In genomic region chr12:127125607-127126259, GRCh38 we compare ENCODE assay signal across 1 cellular context.
TF ChIP-seq lines count a peak whose summit lies in the region.

No MANE protein-coding gene starts in this region.

TF ChIP-seq in K562, 482 proteins besides CTCF, POLR2A, EP300 and RAD21 (continued from another document and continues in another):
- TF ChIP-seq, protein P1, sequence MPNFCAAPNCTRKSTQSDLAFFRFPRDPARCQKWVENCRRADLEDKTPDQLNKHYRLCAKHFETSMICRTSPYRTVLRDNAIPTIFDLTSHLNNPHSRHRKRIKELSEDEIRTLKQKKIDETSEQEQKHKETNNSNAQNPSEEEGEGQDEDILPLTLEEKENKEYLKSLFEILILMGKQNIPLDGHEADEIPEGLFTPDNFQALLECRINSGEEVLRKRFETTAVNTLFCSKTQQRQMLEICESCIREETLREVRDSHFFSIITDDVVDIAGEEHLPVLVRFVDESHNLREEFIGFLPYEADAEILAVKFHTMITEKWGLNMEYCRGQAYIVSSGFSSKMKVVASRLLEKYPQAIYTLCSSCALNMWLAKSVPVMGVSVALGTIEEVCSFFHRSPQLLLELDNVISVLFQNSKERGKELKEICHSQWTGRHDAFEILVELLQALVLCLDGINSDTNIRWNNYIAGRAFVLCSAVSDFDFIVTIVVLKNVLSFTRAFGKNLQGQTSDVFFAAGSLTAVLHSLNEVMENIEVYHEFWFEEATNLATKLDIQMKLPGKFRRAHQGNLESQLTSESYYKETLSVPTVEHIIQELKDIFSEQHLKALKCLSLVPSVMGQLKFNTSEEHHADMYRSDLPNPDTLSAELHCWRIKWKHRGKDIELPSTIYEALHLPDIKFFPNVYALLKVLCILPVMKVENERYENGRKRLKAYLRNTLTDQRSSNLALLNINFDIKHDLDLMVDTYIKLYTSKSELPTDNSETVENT (CRISPR knock-in tag; IDR thresholded peaks at IDR 0.05): no peak
- TF ChIP-seq, protein P2, sequence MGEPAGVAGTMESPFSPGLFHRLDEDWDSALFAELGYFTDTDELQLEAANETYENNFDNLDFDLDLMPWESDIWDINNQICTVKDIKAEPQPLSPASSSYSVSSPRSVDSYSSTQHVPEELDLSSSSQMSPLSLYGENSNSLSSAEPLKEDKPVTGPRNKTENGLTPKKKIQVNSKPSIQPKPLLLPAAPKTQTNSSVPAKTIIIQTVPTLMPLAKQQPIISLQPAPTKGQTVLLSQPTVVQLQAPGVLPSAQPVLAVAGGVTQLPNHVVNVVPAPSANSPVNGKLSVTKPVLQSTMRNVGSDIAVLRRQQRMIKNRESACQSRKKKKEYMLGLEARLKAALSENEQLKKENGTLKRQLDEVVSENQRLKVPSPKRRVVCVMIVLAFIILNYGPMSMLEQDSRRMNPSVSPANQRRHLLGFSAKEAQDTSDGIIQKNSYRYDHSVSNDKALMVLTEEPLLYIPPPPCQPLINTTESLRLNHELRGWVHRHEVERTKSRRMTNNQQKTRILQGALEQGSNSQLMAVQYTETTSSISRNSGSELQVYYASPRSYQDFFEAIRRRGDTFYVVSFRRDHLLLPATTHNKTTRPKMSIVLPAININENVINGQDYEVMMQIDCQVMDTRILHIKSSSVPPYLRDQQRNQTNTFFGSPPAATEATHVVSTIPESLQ (CRISPR knock-in tag; IDR thresholded peaks at IDR 0.05): no peak
- TF ChIP-seq STAT5B (CRISPR knock-in tag; IDR thresholded peaks at IDR 0.05) (no peak), ZNF133 (CRISPR knock-in tag; IDR thresholded peaks at IDR 0.05) (no peak), BMI1 (IDR thresholded peaks at IDR 0.05; ENCODE audit: low read length) (no peak), ASH1L (IDR thresholded peaks at IDR 0.05; ENCODE audit: borderline replicate concordance, low read depth, partially characterized antibody) (no peak), NR1H2 (CRISPR knock-in tag; IDR thresholded peaks at IDR 0.05) (no peak), GABPB2 (CRISPR knock-in tag; conservative IDR thresholded peaks at IDR 0.05) (no peak), FUS (optimal IDR thresholded peaks at IDR 0.05; ENCODE audit: low read depth, low read length) (no peak), ZNF354B (CRISPR knock-in tag; IDR thresholded peaks at IDR 0.05) (no peak), ZNF668 (CRISPR knock-in tag; IDR thresholded peaks at IDR 0.05) (no peak), NFXL1 (CRISPR knock-in tag; IDR thresholded peaks at IDR 0.05) (no peak), ZNF408 (CRISPR knock-in tag; IDR thresholded peaks at IDR 0.05; ENCODE audit: low read depth) (no peak), ZNF217 (CRISPR knock-in tag; IDR thresholded peaks at IDR 0.05) (no peak), ZNF407 (IDR thresholded peaks at IDR 0.05; ENCODE audit: low read depth) (no peak), CBX8 (IDR thresholded peaks at IDR 0.05; ENCODE audit: borderline replicate concordance, extremely low read depth, low read depth, low read length, poor library complexity, severe bottlenecking) (no peak), YBX1 (IDR thresholded peaks at IDR 0.05) (no peak), OTX1 (CRISPR knock-in tag; IDR thresholded peaks at IDR 0.05) (no peak), XRCC5 (IDR thresholded peaks at IDR 0.05; ENCODE audit: low read depth, low read length) (no peak), DIDO1 (tag; IDR thresholded peaks at IDR 0.05; ENCODE audit: low read depth) (no peak), ZNF77 (CRISPR knock-in tag; IDR thresholded peaks at IDR 0.05) (no peak), ZNF124 (CRISPR knock-in tag; IDR thresholded peaks at IDR 0.05) (no peak), TRIM28 (IDR thresholded peaks at IDR 0.05) (no peak), ZNF511 (CRISPR knock-in tag; IDR thresholded peaks at IDR 0.05) (no peak), ATF3 (IDR thresholded peaks at IDR 0.05) (peak; percentile 95), ATF3 (CRISPR knock-in tag; conservative IDR thresholded peaks at IDR 0.05) (peak; percentile 93), ZNF586 (CRISPR knock-in tag; conservative IDR thresholded peaks at IDR 0.05) (no peak), KDM4B (IDR thresholded peaks at IDR 0.05; ENCODE audit: borderline replicate concordance in 2 of 2, low read depth in 1 of 2) (no peak), CHD2 (IDR thresholded peaks at IDR 0.05; ENCODE audit: low read depth, low read length) (no peak), POLR3A (IDR thresholded peaks at IDR 0.05; ENCODE audit: borderline replicate concordance, extremely low read depth, insufficient read depth, insufficient read length) (no peak), ZNF551 (CRISPR knock-in tag; IDR thresholded peaks at IDR 0.05) (no peak), TGIF2 (CRISPR knock-in tag; IDR thresholded peaks at IDR 0.05) (no peak), MEIS2 (IDR thresholded peaks at IDR 0.05; ENCODE audit: partially characterized antibody) (peak; percentile 97), NR2F6 (CRISPR knock-in tag; IDR thresholded peaks at IDR 0.05) (no peak), ZNF316 (IDR thresholded peaks at IDR 0.05) (peak; percentile 94), CCAR2 (IDR thresholded peaks at IDR 0.05; ENCODE audit: low read depth, low read length) (no peak), SREBF2 (CRISPR knock-in tag; IDR thresholded peaks at IDR 0.05) (no peak), NUFIP1 (IDR thresholded peaks at IDR 0.05; ENCODE audit: partially characterized antibody) (no peak), MTF1 (CRISPR knock-in tag; IDR thresholded peaks at IDR 0.05; ENCODE audit: borderline replicate concordance) (no peak), ZFX (CRISPR knock-in tag; IDR thresholded peaks at IDR 0.05) (no peak), SREBF1 (IDR thresholded peaks at IDR 0.05; ENCODE audit: borderline replicate concordance, low read depth, low read length) (no peak), USF1 (CRISPR knock-in tag; IDR thresholded peaks at IDR 0.05) (no peak), POLR2H (tag; IDR thresholded peaks at IDR 0.05; ENCODE audit: low read depth) (no peak), PCBP1 (IDR thresholded peaks at IDR 0.05; ENCODE audit: low read depth, low read length, poor library complexity, severe bottlenecking) (no peak), HLTF (IDR thresholded peaks at IDR 0.05) (no peak), TCF7 (IDR thresholded peaks at IDR 0.05; ENCODE audit: borderline replicate concordance) (no peak), RBM39 (optimal IDR thresholded peaks at IDR 0.05; ENCODE audit: low read depth, low read length) (no peak)
- TF ChIP-seq, protein P3, sequence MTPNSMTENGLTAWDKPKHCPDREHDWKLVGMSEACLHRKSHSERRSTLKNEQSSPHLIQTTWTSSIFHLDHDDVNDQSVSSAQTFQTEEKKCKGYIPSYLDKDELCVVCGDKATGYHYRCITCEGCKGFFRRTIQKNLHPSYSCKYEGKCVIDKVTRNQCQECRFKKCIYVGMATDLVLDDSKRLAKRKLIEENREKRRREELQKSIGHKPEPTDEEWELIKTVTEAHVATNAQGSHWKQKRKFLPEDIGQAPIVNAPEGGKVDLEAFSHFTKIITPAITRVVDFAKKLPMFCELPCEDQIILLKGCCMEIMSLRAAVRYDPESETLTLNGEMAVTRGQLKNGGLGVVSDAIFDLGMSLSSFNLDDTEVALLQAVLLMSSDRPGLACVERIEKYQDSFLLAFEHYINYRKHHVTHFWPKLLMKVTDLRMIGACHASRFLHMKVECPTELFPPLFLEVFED (CRISPR knock-in tag; conservative IDR thresholded peaks at IDR 0.05): no peak
- TF ChIP-seq, protein P4, sequence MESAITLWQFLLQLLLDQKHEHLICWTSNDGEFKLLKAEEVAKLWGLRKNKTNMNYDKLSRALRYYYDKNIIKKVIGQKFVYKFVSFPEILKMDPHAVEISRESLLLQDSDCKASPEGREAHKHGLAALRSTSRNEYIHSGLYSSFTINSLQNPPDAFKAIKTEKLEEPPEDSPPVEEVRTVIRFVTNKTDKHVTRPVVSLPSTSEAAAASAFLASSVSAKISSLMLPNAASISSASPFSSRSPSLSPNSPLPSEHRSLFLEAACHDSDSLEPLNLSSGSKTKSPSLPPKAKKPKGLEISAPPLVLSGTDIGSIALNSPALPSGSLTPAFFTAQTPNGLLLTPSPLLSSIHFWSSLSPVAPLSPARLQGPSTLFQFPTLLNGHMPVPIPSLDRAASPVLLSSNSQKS (CRISPR knock-in tag; IDR thresholded peaks at IDR 0.05): no peak
- TF ChIP-seq, protein P5, sequence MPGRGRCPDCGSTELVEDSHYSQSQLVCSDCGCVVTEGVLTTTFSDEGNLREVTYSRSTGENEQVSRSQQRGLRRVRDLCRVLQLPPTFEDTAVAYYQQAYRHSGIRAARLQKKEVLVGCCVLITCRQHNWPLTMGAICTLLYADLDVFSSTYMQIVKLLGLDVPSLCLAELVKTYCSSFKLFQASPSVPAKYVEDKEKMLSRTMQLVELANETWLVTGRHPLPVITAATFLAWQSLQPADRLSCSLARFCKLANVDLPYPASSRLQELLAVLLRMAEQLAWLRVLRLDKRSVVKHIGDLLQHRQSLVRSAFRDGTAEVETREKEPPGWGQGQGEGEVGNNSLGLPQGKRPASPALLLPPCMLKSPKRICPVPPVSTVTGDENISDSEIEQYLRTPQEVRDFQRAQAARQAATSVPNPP (IDR thresholded peaks at IDR 0.05; ENCODE audit: borderline replicate concordance, insufficient read depth, insufficient read length): no peak
- TF ChIP-seq, protein P6, sequence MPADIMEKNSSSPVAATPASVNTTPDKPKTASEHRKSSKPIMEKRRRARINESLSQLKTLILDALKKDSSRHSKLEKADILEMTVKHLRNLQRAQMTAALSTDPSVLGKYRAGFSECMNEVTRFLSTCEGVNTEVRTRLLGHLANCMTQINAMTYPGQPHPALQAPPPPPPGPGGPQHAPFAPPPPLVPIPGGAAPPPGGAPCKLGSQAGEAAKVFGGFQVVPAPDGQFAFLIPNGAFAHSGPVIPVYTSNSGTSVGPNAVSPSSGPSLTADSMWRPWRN (IDR thresholded peaks at IDR 0.05; ENCODE audit: low read depth): no peak
